8 cellular contexts compared by ENCODE assay signal in genomic region chr1:228456252-228457016, GRCh38. TPM values are rescaled to one million over a fixed set of nuclear protein-coding genes. Genes with fewer than 3 reads are reported as not detected.
DNase-seq lines count a peak whose midpoint lies in the region; ATAC-seq, FAIRE-seq and TF ChIP-seq lines count a peak whose summit lies in the region.

No MANE protein-coding gene starts in this region.

- peak overlapping the region; percentile 88 for H3K4me2 ChIP-seq in astrocyte (ENCODE audit: low read length)

- peak overlapping the region; percentile 93 for H3K27ac Mint-ChIP-seq in stimulated activated naive CD8-positive, alpha-beta T cell treated with anti-CD3 and anti-CD28 coated beads, Interleukin-15, Interleukin-2, amounts not matched to agents 100 ng/mL and 50 ng/mL, for 24 hours
- H3K27ac Mint-ChIP-seq in astrocyte (ENCODE audit: unreplicated experiment) = peak overlapping the region; percentile 6

- DNase-seq in stimulated activated naive CD8-positive, alpha-beta T cell treated with anti-CD3 and anti-CD28 coated beads, Interleukin-15, Interleukin-2, amounts not matched to agents 100 U/mL and 50 U/mL, for 24 hours = no peak
- no peak for DNase-seq in astrocyte (ENCODE audit: low read depth)
- DNase-seq in lower lobe of right lung = no peak
- no peak for DNase-seq in vagina (ENCODE audit: extremely low spot score in 2 of 2)
- DNase-seq in NCI-H345 treated with DMSO at 0.1 percent for 48 hours (lab: John Stamatoyannopoulos, UW; ENCODE audit: unreplicated experiment) = no peak
- no peak for DNase-seq in medulla oblongata (ENCODE audit: extremely low spot score)

- TF ChIP-seq CTCF in astrocyte (IDR thresholded peaks at IDR 0.05; ENCODE audit: insufficient read depth, low read depth, low read length) (no peak), lower lobe of right lung (IDR thresholded peaks at IDR 0.05) (no peak), vagina (IDR thresholded peaks at IDR 0.05) (no peak)

- peaks cover 9% of the 10 kb centered on the region for H3K4me1 ChIP-seq in astrocyte (ENCODE audit: insufficient read depth, low read length)
- H3K4me1 ChIP-seq in lower lobe of right lung = peaks cover 26% of the 10 kb centered on the region
- H3K4me1 ChIP-seq in vagina = peaks cover 30% of the 10 kb centered on the region

- peak overlapping the region; percentile 97 for H3K4me3 Mint-ChIP-seq in stimulated activated naive CD8-positive, alpha-beta T cell treated with anti-CD3 and anti-CD28 coated beads, Interleukin-15, Interleukin-2, amounts not matched to agents 100 ng/mL and 50 ng/mL, for 24 hours
- peak overlapping the region; percentile 98 for H3K4me3 Mint-ChIP-seq in astrocyte (ENCODE audit: unreplicated experiment)

- H3K36me3 ChIP-seq in astrocyte (ENCODE audit: insufficient read depth, low read length) (no peaks in the 10 kb centered on the region), lower lobe of right lung (no peaks in the 10 kb centered on the region), vagina (no peaks in the 10 kb centered on the region)

- intact Hi-C loops in lower lobe of right lung (cut with DNase I) (no loop called here), vagina (cut with DNase I) (no loop called here)

- H3K27me3 ChIP-seq in astrocyte (ENCODE audit: insufficient read depth, low read length) (no peaks in the 10 kb centered on the region), lower lobe of right lung (ENCODE audit: low read depth) (peaks cover 53% of the 10 kb centered on the region), vagina (no peaks in the 10 kb centered on the region)

- H3K79me2 ChIP-seq in astrocyte (ENCODE audit: insufficient read depth, low read length) = peaks cover 12% of the 10 kb centered on the region

- H3K9me3 Mint-ChIP-seq in stimulated activated naive CD8-positive, alpha-beta T cell treated with anti-CD3 and anti-CD28 coated beads, Interleukin-15, Interleukin-2, amounts not matched to agents 100 ng/mL and 50 ng/mL, for 24 hours = no peaks in the 10 kb centered on the region
- no peaks in the 10 kb centered on the region for H3K9me3 Mint-ChIP-seq in astrocyte (ENCODE audit: unreplicated experiment)

- ATAC-seq in stimulated activated naive CD8-positive, alpha-beta T cell treated with anti-CD3 and anti-CD28 coated beads, Interleukin-15, Interleukin-2, amounts not matched to agents 100 U/mL and 50 U/mL, for 24 hours = no peak
- ATAC-seq in lower lobe of right lung = no peak
- no peak for ATAC-seq in HG03469 (IDR thresholded peaks at IDR 0.05; ENCODE audit: unreplicated experiment)

- H3K4me3 ChIP-seq in astrocyte (ENCODE audit: insufficient read depth, low read depth, low read length) = peak overlapping the region; percentile 69
- H3K4me3 ChIP-seq in lower lobe of right lung = peak overlapping the region; percentile 56
- peak overlapping the region in 1 of 2 donors; percentile 54 for H3K4me3 ChIP-seq in vagina

- peak overlapping the region; percentile 75 for H3K9ac ChIP-seq in astrocyte (ENCODE audit: low read length)

- no peak for TF ChIP-seq POLR2A in vagina (IDR thresholded peaks at IDR 0.05)

- H3K27ac ChIP-seq in astrocyte (ENCODE audit: low read depth, low read length) (no peak overlapping the region), lower lobe of right lung (peak overlapping the region; percentile 82), vagina (peak overlapping the region; percentile 88)

- H3K36me3 Mint-ChIP-seq in stimulated activated naive CD8-positive, alpha-beta T cell treated with anti-CD3 and anti-CD28 coated beads, Interleukin-15, Interleukin-2, amounts not matched to agents 100 ng/mL and 50 ng/mL, for 24 hours (ENCODE audit: low read depth) = peaks cover 11% of the 10 kb centered on the region
- H3K36me3 Mint-ChIP-seq in astrocyte (ENCODE audit: low read depth, unreplicated experiment) = peaks cover 7% of the 10 kb centered on the region

- FAIRE-seq in astrocyte (lab: Jason Lieb, UNC) = no peak

- peak overlapping the region; percentile 75 for H2AFZ ChIP-seq in astrocyte (ENCODE audit: low read depth, low read length)

- H3K4me1 Mint-ChIP-seq in stimulated activated naive CD8-positive, alpha-beta T cell treated with anti-CD3 and anti-CD28 coated beads, Interleukin-15, Interleukin-2, amounts not matched to agents 100 ng/mL and 50 ng/mL, for 24 hours (ENCODE audit: low read depth) = peaks cover 41% of the 10 kb centered on the region
- peaks cover 6% of the 10 kb centered on the region for H3K4me1 Mint-ChIP-seq in astrocyte (ENCODE audit: low read depth, unreplicated experiment)

- peaks cover 14% of the 10 kb centered on the region for H3K27me3 Mint-ChIP-seq in stimulated activated naive CD8-positive, alpha-beta T cell treated with anti-CD3 and anti-CD28 coated beads, Interleukin-15, Interleukin-2, amounts not matched to agents 100 ng/mL and 50 ng/mL, for 24 hours
- H3K27me3 Mint-ChIP-seq in astrocyte (ENCODE audit: low read depth, unreplicated experiment) = peaks cover 34% of the 10 kb centered on the region

- peaks cover 7% of the 10 kb centered on the region for H4K20me1 ChIP-seq in astrocyte (ENCODE audit: insufficient read depth, low read length)

- H3K9me3 ChIP-seq in astrocyte (ENCODE audit: insufficient read depth, low read depth, low read length) = no peaks in the 10 kb centered on the region
- no peaks in the 10 kb centered on the region for H3K9me3 ChIP-seq in lower lobe of right lung
- no peaks in the 10 kb centered on the region for H3K9me3 ChIP-seq in vagina

RNA-seq across cellular contexts. Expression of gene RNF187, which starts 30.7 kb away (rescaled TPM):
- total RNA-seq in astrocyte (129 and 146 TPM in 2 replicates), lower lobe of right lung (79.8 TPM), vagina (36.8 TPM)

RNA-seq across cellular contexts. Expression of gene TRIM17, which starts 39.8 kb away (rescaled TPM):
- 0.82 and 1.5 TPM in 2 replicates for total RNA-seq in astrocyte
- 2.6 TPM for total RNA-seq in lower lobe of right lung
- 1.2 TPM for total RNA-seq in vagina

RNA-seq across cellular contexts. Expression of gene TRIM11, which starts 49.8 kb away (rescaled TPM):
- total RNA-seq in astrocyte (25.7 and 32.2 TPM in 2 replicates), lower lobe of right lung (26.2 TPM), vagina (22.1 TPM)
